Comparison of ENCODE assay signal across 23 cellular contexts in the genomic region with DNA sequence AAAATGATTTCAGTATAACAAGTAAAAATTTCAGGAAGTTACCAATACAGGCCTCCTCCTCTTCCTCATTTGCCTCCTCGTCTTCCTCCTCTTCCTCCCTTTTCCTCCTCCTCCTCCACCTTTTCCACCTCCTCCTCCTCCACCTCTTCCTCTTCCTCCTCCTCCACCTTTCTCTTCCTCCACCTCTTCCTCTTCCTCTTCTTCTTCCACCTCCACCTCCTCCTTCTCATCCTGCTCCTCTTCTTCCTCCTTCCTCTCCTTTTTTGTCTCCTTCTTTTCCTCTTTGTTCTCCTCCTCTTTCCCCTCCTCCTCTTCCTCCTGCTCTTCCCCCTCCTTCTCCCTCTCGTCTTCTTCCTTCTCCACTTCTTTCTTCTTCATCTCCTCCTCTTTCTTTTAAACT.
"Had no signal": no experiment of that assay in that cellular context is flagged by ENCODE, and none has a peak within 500 bp of the region (broad histone marks: within the 10 kb centered on the region; RNA-seq: fewer than 3 reads in every experiment).

No MANE protein-coding gene starts in this region.

- H3K36me3 ChIP-seq: lower lobe of right lung, ovary, sigmoid colon, tibial artery had no signal

- H3K27me3 ChIP-seq: ovary, sigmoid colon, testis had no signal

- H3K4me3 ChIP-seq: coronary artery, lower lobe of right lung, ovary, psoas muscle, sigmoid colon, testis, tibial artery had no signal

- H3K4me3 Mint-ChIP-seq: effector memory CD8-positive, alpha-beta T cell; stimulated activated naive B cell treated with anti-CD40 and anti-IgM and Interleukin-4, amounts not matched to agents 10 μg/mL and 1 μg/mL and 100 μg/mL, for 72 hours; type B pancreatic cell had no signal

- H3K36me3 Mint-ChIP-seq: type B pancreatic cell had no signal

- ATAC-seq: effector memory CD8-positive, alpha-beta T cell; left colon; left ventricle myocardium superior; lower lobe of right lung; naive thymus-derived CD8-positive, alpha-beta T cell; psoas muscle; right cardiac atrium; stimulated activated naive B cell treated with anti-CD40 and anti-IgM and Interleukin-4, amounts not matched to agents 10 μg/mL and 1 μg/mL and 100 μg/mL, for 72 hours had no signal

- H3K4me1 ChIP-seq: lower lobe of right lung, psoas muscle, sigmoid colon, testis, tibial artery had no signal

- H3K27ac ChIP-seq: coronary artery, lower lobe of right lung, ovary, psoas muscle, sigmoid colon, testis, tibial artery had no signal

- DNase-seq: effector memory CD8-positive, alpha-beta T cell; hypothalamus; immature natural killer cell; islet precursor cell; kidney glomerular epithelial cell; left colon; left ventricle myocardium superior; lower lobe of right lung; naive thymus-derived CD8-positive, alpha-beta T cell; occipital lobe; ovary; posterior cingulate gyrus; psoas muscle; right cardiac atrium; sigmoid colon; stimulated activated CD4-positive, alpha-beta T cell treated with anti-CD3 and anti-CD28 coated beads, Interleukin-2, amount 100 ng/mL, for 24 hours; stimulated activated CD4-positive, alpha-beta T cell treated with anti-CD3 and anti-CD28 coated beads, Interleukin-4, amount 100 ng/mL, for 24 hours; stimulated activated naive B cell treated with anti-CD40 and anti-IgM and Interleukin-4, amounts not matched to agents 10 μg/mL and 1 μg/mL and 100 μg/mL, for 72 hours; substantia nigra; testis; tibial artery had no signal

- H3K27me3 Mint-ChIP-seq: effector memory CD8-positive, alpha-beta T cell; naive thymus-derived CD8-positive, alpha-beta T cell; stimulated activated naive B cell treated with anti-CD40 and anti-IgM and Interleukin-4, amounts not matched to agents 10 μg/mL and 1 μg/mL and 100 μg/mL, for 72 hours had no signal

- H3K9me3 ChIP-seq: lower lobe of right lung, psoas muscle, testis had no signal

- H3K27ac Mint-ChIP-seq: stimulated activated naive B cell treated with anti-CD40 and anti-IgM and Interleukin-4, amounts not matched to agents 10 μg/mL and 1 μg/mL and 100 μg/mL, for 72 hours; type B pancreatic cell had no signal
